In genomic region chr12:121637231-121637914, GRCh38 we compare ENCODE assay signal across 8 cellular contexts. TPM values are rescaled to one million over a fixed set of nuclear protein-coding genes. Genes with fewer than 3 reads are reported as not detected.
DNase-seq lines count a peak whose midpoint lies in the region; ATAC-seq and TF ChIP-seq lines count a peak whose summit lies in the region.

No MANE protein-coding gene starts in this region.

- CTCF ChIA-PET in naive thymus-derived CD4-positive, alpha-beta T cell (lab: Charles Lee) = interaction anchor here (0.5 to 3.8 kb wide), 6 partner anchors 11 to 87 kb away, joined by 3 to 23 read pairs (median 6); partner anchors contain the start of genes MORN3 and ORAI1

- peaks cover 31% of the 10 kb centered on the region for H4K20me1 ChIP-seq in DND-41 (ENCODE audit: insufficient read depth, low read length)

- peaks cover 0 to 1% (median 0%) of the 10 kb centered on the region in 11 donors for H3K9me3 Mint-ChIP-seq in naive thymus-derived CD4-positive, alpha-beta T cell

- POLR2A ChIA-PET in naive thymus-derived CD4-positive, alpha-beta T cell (lab: Charles Lee) = interaction anchor here (0.5 to 6.9 kb wide), 15 partner anchors 10 to 1626 kb away, joined by 3 to 74 read pairs (median 5); partner anchors contain the start of genes MORN3 and ORAI1

- peaks cover 7 to 23% (median 9%) of the 10 kb centered on the region in 5 donors for H3K36me3 Mint-ChIP-seq in naive thymus-derived CD4-positive, alpha-beta T cell

- no peak overlapping the region for H3K4me3 ChIP-seq in DND-41 (ENCODE audit: low read depth in 1 of 2, low read length in 2 of 2)
- peak overlapping the region; percentile 1 for H3K4me3 ChIP-seq in naive thymus-derived CD4-positive, alpha-beta T cell (ENCODE audit: low read length)

- H3K4me1 ChIP-seq in DND-41 (ENCODE audit: insufficient read depth, low read length) = peaks cover 18% of the 10 kb centered on the region
- peaks cover 35 to 50% of the 10 kb centered on the region in 2 donors for H3K4me1 ChIP-seq in naive thymus-derived CD4-positive, alpha-beta T cell (ENCODE audit: control insufficient read depth in 2 of 2, insufficient read depth in 2 of 2, low read length in 2 of 2)

- peaks cover 16% of the 10 kb centered on the region for H3K36me3 ChIP-seq in DND-41 (ENCODE audit: insufficient read depth, low read length)
- H3K36me3 ChIP-seq in naive thymus-derived CD4-positive, alpha-beta T cell (ENCODE audit: control insufficient read depth in 2 of 3, insufficient read depth in 3 of 3, low read length in 3 of 3) = peaks cover 0 to 35% (median 0%) of the 10 kb centered on the region in 3 experiments

- no peaks in the 10 kb centered on the region for H3K27me3 Mint-ChIP-seq in naive thymus-derived CD4-positive, alpha-beta T cell

- no peaks in the 10 kb centered on the region for H3K9me3 ChIP-seq in DND-41 (ENCODE audit: insufficient read depth, low read length, severe bottlenecking)
- H3K9me3 ChIP-seq in naive thymus-derived CD4-positive, alpha-beta T cell (ENCODE audit: control insufficient read depth in 2 of 3, low read length in 3 of 3) = no peaks in the 10 kb centered on the region

- no peak overlapping the region for H3K9ac ChIP-seq in DND-41 (ENCODE audit: low read depth, low read length)

- peak overlapping the region; percentile 44 for H3K27ac ChIP-seq in DND-41 (ENCODE audit: low read length)
- H3K27ac ChIP-seq in naive thymus-derived CD4-positive, alpha-beta T cell (ENCODE audit: low read depth, low read length) = peak overlapping the region; percentile 83

- no peak overlapping the region for H3K4me2 ChIP-seq in DND-41 (ENCODE audit: insufficient read depth, low read length)

- DNase-seq in DND-41 (peak; percentile 68), RKO (ENCODE audit: low spot score) (no peak), dermis blood vessel endothelial cell (no peak), foreskin melanocyte (no peak), NCI-H1092 treated with DMSO at 0.1 percent for 48 hours (lab: John Stamatoyannopoulos, UW) (no peak)
- DNase-seq in activated CD8-positive, alpha-beta memory T cell treated with anti-CD3 and anti-CD28 coated beads, Interleukin-2, amount 50 U/mL, for 48 hours = peak; percentile 82
- peak in 8 of 9 donors; percentile 38 to 53 (median 46) for DNase-seq in naive thymus-derived CD4-positive, alpha-beta T cell

- peak overlapping the region; percentile 61 to 82 (median 76) for H3K4me3 Mint-ChIP-seq in naive thymus-derived CD4-positive, alpha-beta T cell

- TF ChIP-seq CTCF in DND-41 (IDR thresholded peaks at IDR 0.05; ENCODE audit: borderline replicate concordance, extremely low read depth, low read length, poor library complexity, severe bottlenecking) = no peak

- H2AFZ ChIP-seq in DND-41 (ENCODE audit: low read depth, low read length) = no peak overlapping the region

- H3K27me3 ChIP-seq in DND-41 (ENCODE audit: insufficient read depth, low read length, poor library complexity) = no peaks in the 10 kb centered on the region
- H3K27me3 ChIP-seq in naive thymus-derived CD4-positive, alpha-beta T cell (ENCODE audit: control insufficient read depth in 2 of 2, insufficient read depth in 2 of 2, low read length in 2 of 2) = no peaks in the 10 kb centered on the region

- peaks cover 49% of the 10 kb centered on the region for H3K79me2 ChIP-seq in DND-41 (ENCODE audit: insufficient read depth, low read length)

- peak overlapping the region; percentile 82 to 95 (median 92) for H3K27ac Mint-ChIP-seq in naive thymus-derived CD4-positive, alpha-beta T cell

- peak; percentile 78 for ATAC-seq in DND-41 (ENCODE audit: insufficient read depth, low read depth)
- ATAC-seq in HG03095 (IDR thresholded peaks at IDR 0.05; ENCODE audit: unreplicated experiment) = peak; percentile 56
- peak; percentile 79 for ATAC-seq in naive thymus-derived CD4-positive, alpha-beta T cell

- intact Hi-C loops in naive thymus-derived CD4-positive, alpha-beta T cell (cut with micrococcal nuclease) = loop anchor here (1.0 kb wide), 1 partner anchor 10 kb away; no protein-coding TSS in a partner anchor

- peaks cover 48 to 75% (median 61%) of the 10 kb centered on the region in 7 donors for H3K4me1 Mint-ChIP-seq in naive thymus-derived CD4-positive, alpha-beta T cell

RNA-seq across cellular contexts. Expression of gene ORAI1, which starts 11.0 kb away (rescaled TPM):
- 10 to 100 TPM; 34.4 to 73.5 (median 50.6) TPM for total RNA-seq in naive thymus-derived CD4-positive, alpha-beta T cell
- polyA plus RNA-seq in naive thymus-derived CD4-positive, alpha-beta T cell = 100 to 1,000 TPM; 180 to 256 TPM
- total RNA-seq in dermis blood vessel endothelial cell = 20.3 and 35.2 TPM in 2 replicates

RNA-seq across cellular contexts. Expression of gene MORN3, which starts 32.1 kb away (rescaled TPM):
- 10 to 100 TPM in 2 of 5 experiments, 1 to 10 TPM in 3; 2.3 to 19.2 (median 9.6) TPM for total RNA-seq in naive thymus-derived CD4-positive, alpha-beta T cell
- polyA plus RNA-seq in naive thymus-derived CD4-positive, alpha-beta T cell = 1 to 10 TPM; 2.3 to 8.7 TPM
- 0.28 TPM in 1 of 2 replicates, not detected in the other for total RNA-seq in dermis blood vessel endothelial cell

RNA-seq across cellular contexts. Expression of gene KDM2B, which starts 56.5 kb away (rescaled TPM):
- 10 to 100 TPM; 66.4 to 91.7 (median 80.7) TPM for total RNA-seq in naive thymus-derived CD4-positive, alpha-beta T cell
- polyA plus RNA-seq in naive thymus-derived CD4-positive, alpha-beta T cell = 10 to 100 TPM; 12.6 to 22.5 TPM
- 29.4 and 32.0 TPM in 2 replicates for total RNA-seq in dermis blood vessel endothelial cell

Comparison
In these comparisons a context has a peak if more than half of its experiments do, and no peak if none do; other contexts are left out.
1. DNase-seq: peak in DND-41 (single experiment), activated CD8-positive, alpha-beta memory T cell treated with anti-CD3 and anti-CD28 coated beads, Interleukin-2, amount 50 U/mL, for 48 hours (single experiment) and naive thymus-derived CD4-positive, alpha-beta T cell (8 of 9); none in RKO (single experiment), dermis blood vessel endothelial cell (single experiment), foreskin melanocyte (single experiment) and NCI-H1092 treated with DMSO at 0.1 percent for 48 hours (single experiment).
2. Peak in every context shown above with its lines, with median percentiles within 50 percentile points of each other: ATAC-seq.